In genomic region chr10:70575486-70575873, GRCh38 we compare ENCODE assay signal across 11 cellular contexts. TPM values are rescaled to one million over a fixed set of nuclear protein-coding genes. Genes with fewer than 3 reads are reported as not detected.
DNase-seq lines count a peak whose midpoint lies in the region; TF ChIP-seq lines count a peak whose summit lies in the region.
"Had no signal": no experiment of that assay in that cellular context is flagged by ENCODE, and none has a peak within 500 bp of the region (broad histone marks: within the 10 kb centered on the region; RNA-seq: fewer than 3 reads in every experiment).

No MANE protein-coding gene starts in this region.

- H3K4me2 ChIP-seq in OCI-LY1 (ENCODE audit: low read length): peak overlapping the region; percentile 66

- H3K9me3 Mint-ChIP-seq in activated CD4-positive, alpha-beta T cell treated with anti-CD3 and anti-CD28 coated beads, Interleukin-2, amount 10 ng/mL, durations not matched to agents 24 days and 14 days: peaks cover 3% of the 10 kb centered on the region

- TF ChIP-seq CTCF in OCI-LY1 (IDR thresholded peaks at IDR 0.05; ENCODE audit: low read length) (no peak), cardiac muscle cell (IDR thresholded peaks at IDR 0.05; ENCODE audit: low read depth, low read length) (no peak)

- no peaks in the 10 kb centered on the region for H3K79me2 ChIP-seq in OCI-LY1 (ENCODE audit: insufficient read depth, low read length)
- H3K79me2 ChIP-seq: parathyroid adenoma had no signal

- H3K36me3 Mint-ChIP-seq in activated CD4-positive, alpha-beta T cell treated with anti-CD3 and anti-CD28 coated beads, Interleukin-2, amount 10 ng/mL, durations not matched to agents 24 days and 14 days (ENCODE audit: low read depth): peaks cover 2% of the 10 kb centered on the region

- H3K27ac ChIP-seq in OCI-LY1 (ENCODE audit: low read depth, low read length, poor library complexity, severe bottlenecking) (peak overlapping the region; percentile 100), cardiac muscle cell (peak overlapping the region; percentile 64), stomach smooth muscle (ENCODE audit: low read length) (peak overlapping the region; percentile 46), caudate nucleus (ENCODE audit: low read depth, low read length) (no peak overlapping the region)
- H3K27ac ChIP-seq: parathyroid adenoma, uterus had no signal

- H3K27ac Mint-ChIP-seq in activated CD4-positive, alpha-beta T cell treated with anti-CD3 and anti-CD28 coated beads, Interleukin-2, amount 10 ng/mL, durations not matched to agents 24 days and 14 days: peak overlapping the region; percentile 4

- no peaks in the 10 kb centered on the region for H3K9me2 ChIP-seq in OCI-LY1 (ENCODE audit: low read depth, low read length)

- no peak overlapping the region for H3K4me3 Mint-ChIP-seq in activated CD4-positive, alpha-beta T cell treated with anti-CD3 and anti-CD28 coated beads, Interleukin-2, amount 10 ng/mL, durations not matched to agents 24 days and 14 days

- no peaks in the 10 kb centered on the region for H4K20me1 ChIP-seq in OCI-LY1 (ENCODE audit: insufficient read depth, low read length)

- peaks cover 50% of the 10 kb centered on the region for H3K4me1 Mint-ChIP-seq in activated CD4-positive, alpha-beta T cell treated with anti-CD3 and anti-CD28 coated beads, Interleukin-2, amount 10 ng/mL, durations not matched to agents 24 days and 14 days

- no peak for DNase-seq in activated CD4-positive, alpha-beta T cell treated with anti-CD3 and anti-CD28 coated beads, Interleukin-2, amount 10 ng/mL, durations not matched to agents 24 days and 14 days
- DNase-seq in activated CD4-positive, alpha-beta T cell treated with anti-CD3 and anti-CD28 coated beads for 48 hours: no peak
- no peak for DNase-seq in cardiac muscle cell (ENCODE audit: low read depth in 1 of 2, low spot score in 1 of 2)
- no peak for DNase-seq in A172 (ENCODE audit: low spot score)
- no peak for DNase-seq in NAMALWA (ENCODE audit: low spot score)
- no peak for DNase-seq in caudate nucleus (lab: John Stamatoyannopoulos, UW)
- DNase-seq: activated effector memory CD4-positive, alpha-beta T cell treated with anti-CD3 and anti-CD28 coated beads, Interleukin-2, amount 50 U/mL, for 16 hours; uterus had no signal

- H3K9ac ChIP-seq in OCI-LY1 (ENCODE audit: low read length) (peak overlapping the region; percentile 72), stomach smooth muscle (ENCODE audit: low read length in 2 of 2) (no peak overlapping the region)
- H3K9ac ChIP-seq: parathyroid adenoma had no signal

- H2AFZ ChIP-seq in OCI-LY1 (ENCODE audit: low read length): no peak overlapping the region
- H2AFZ ChIP-seq: parathyroid adenoma had no signal

- H3K9me3 ChIP-seq in OCI-LY1 (ENCODE audit: low read length): no peaks in the 10 kb centered on the region
- no peaks in the 10 kb centered on the region for H3K9me3 ChIP-seq in cardiac muscle cell (ENCODE audit: low read depth)
- no peaks in the 10 kb centered on the region for H3K9me3 ChIP-seq in stomach smooth muscle (ENCODE audit: control insufficient read depth in 2 of 2, low read length in 2 of 2)
- H3K9me3 ChIP-seq: uterus had no signal

- H3K27me3 ChIP-seq in OCI-LY1 (ENCODE audit: insufficient read depth, low read length) (no peaks in the 10 kb centered on the region), cardiac muscle cell (no peaks in the 10 kb centered on the region), stomach smooth muscle (ENCODE audit: control insufficient read depth in 1 of 2, insufficient read depth in 2 of 2, low read length in 2 of 2) (no peaks in the 10 kb centered on the region)
- H3K27me3 ChIP-seq: uterus had no signal

- H3K4me3 ChIP-seq in OCI-LY1 (ENCODE audit: low read depth, low read length, poor library complexity, severe bottlenecking) (peak overlapping the region; percentile 29), cardiac muscle cell (no peak overlapping the region), stomach smooth muscle (ENCODE audit: low read length in 2 of 2) (peak overlapping the region in 1 of 2 donors; percentile 54)
- H3K4me3 ChIP-seq: uterus had no signal

- H3K36me3 ChIP-seq in OCI-LY1 (ENCODE audit: insufficient read depth, low read length): peaks cover 17% of the 10 kb centered on the region; the same call in 1 of the 2 replicates
- no peaks in the 10 kb centered on the region for H3K36me3 ChIP-seq in cardiac muscle cell
- peaks cover 4 to 8% of the 10 kb centered on the region in 2 donors for H3K36me3 ChIP-seq in stomach smooth muscle (ENCODE audit: control insufficient read depth in 2 of 2, insufficient read depth in 2 of 2, low read length in 2 of 2)
- H3K36me3 ChIP-seq: uterus had no signal

- intact Hi-C loops in activated CD4-positive, alpha-beta T cell treated with anti-CD3 and anti-CD28 coated beads, Interleukin-2, amount 10 ng/mL, durations not matched to agents 24 days and 14 days (cut with micrococcal nuclease): loop anchor here (5.0 to 10.0 kb wide), 2 partner anchors 257 to 1149 kb away; no protein-coding TSS in a partner anchor

- H3K4me1 ChIP-seq in OCI-LY1 (ENCODE audit: insufficient read depth, low read length, severe bottlenecking) (peaks cover 88% of the 10 kb centered on the region), cardiac muscle cell (ENCODE audit: low read depth) (peaks cover 30% of the 10 kb centered on the region), stomach smooth muscle (ENCODE audit: control insufficient read depth, insufficient read depth, low read length) (peaks cover 15% of the 10 kb centered on the region)
- H3K4me1 ChIP-seq: uterus had no signal

- peaks cover 8% of the 10 kb centered on the region; the same call in 1 of the 2 replicates for H3F3A ChIP-seq in OCI-LY1 (ENCODE audit: insufficient read depth, low read length)

- H3K27me3 Mint-ChIP-seq in activated CD4-positive, alpha-beta T cell treated with anti-CD3 and anti-CD28 coated beads, Interleukin-2, amount 10 ng/mL, durations not matched to agents 24 days and 14 days: no peaks in the 10 kb centered on the region

RNA-seq across cellular contexts. Expression of gene PRF1, which starts 27.1 kb away (rescaled TPM):
- 76.5 and 79.9 TPM in 2 replicates for total RNA-seq in activated CD4-positive, alpha-beta T cell treated with anti-CD3 and anti-CD28 coated beads, Interleukin-2, amount 10 ng/mL, durations not matched to agents 24 days and 14 days
- total RNA-seq in cardiac muscle cell: 0.07 TPM in 1 of 2 replicates, not detected in the other
- 0.84 TPM in 1 of 2 replicates, not detected in the other for polyA plus RNA-seq in cardiac muscle cell
- total RNA-seq in A172 (2014; rRNA removed; shearing (Covaris generic)): not detected in 2 replicates

Comparison
In these comparisons a context has a peak if more than half of its experiments do, and no peak if none do; other contexts are left out.
1. RNA of gene PRF1, which starts 27.1 kb away (total RNA-seq): 76.5 to 79.9 TPM in activated CD4-positive, alpha-beta T cell treated with anti-CD3 and anti-CD28 coated beads, Interleukin-2, amount 10 ng/mL, durations not matched to agents 24 days and 14 days; 0.07 TPM in cardiac muscle cell and not detected in A172; every median in the first group is over 10 times any median in the second.